In the genomic region with DNA sequence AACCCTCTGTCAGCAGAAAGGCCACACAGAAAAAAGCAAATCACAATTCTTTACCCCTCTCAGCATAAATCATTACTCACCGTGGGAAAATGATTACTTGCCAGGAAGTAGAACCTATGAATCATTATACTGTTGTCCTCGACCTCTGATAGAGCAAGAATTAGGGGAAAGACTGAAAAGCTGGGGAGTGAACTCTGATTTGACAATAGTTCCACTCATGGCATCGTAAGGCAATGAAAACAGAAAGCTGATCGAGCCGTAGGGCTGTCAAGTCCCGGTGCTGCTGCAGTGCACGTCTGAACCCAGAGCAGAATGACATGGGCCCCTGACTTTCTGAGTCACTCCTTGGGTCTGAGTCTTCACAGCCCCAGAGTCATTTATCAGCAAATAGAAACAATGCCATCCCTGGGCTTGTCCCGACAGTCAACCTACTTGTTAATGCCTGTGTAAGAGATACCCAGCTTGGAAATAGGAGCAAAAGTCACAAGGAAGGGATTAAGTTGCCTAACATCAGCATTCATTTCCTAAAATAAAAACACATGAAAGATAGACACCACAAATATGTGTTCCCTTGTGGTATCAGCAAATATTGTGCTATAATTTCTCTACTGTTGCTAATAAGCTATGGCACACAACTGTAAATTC, we compare ENCODE assay signal across 1 cellular context.
TF ChIP-seq lines count a peak whose summit lies in the region.

No MANE protein-coding gene starts in this region.

TF ChIP-seq in GM12878, 131 proteins besides CTCF, POLR2A, EP300 and RAD21 (continued from another document and continues in another):
- TF ChIP-seq, protein P1, sequence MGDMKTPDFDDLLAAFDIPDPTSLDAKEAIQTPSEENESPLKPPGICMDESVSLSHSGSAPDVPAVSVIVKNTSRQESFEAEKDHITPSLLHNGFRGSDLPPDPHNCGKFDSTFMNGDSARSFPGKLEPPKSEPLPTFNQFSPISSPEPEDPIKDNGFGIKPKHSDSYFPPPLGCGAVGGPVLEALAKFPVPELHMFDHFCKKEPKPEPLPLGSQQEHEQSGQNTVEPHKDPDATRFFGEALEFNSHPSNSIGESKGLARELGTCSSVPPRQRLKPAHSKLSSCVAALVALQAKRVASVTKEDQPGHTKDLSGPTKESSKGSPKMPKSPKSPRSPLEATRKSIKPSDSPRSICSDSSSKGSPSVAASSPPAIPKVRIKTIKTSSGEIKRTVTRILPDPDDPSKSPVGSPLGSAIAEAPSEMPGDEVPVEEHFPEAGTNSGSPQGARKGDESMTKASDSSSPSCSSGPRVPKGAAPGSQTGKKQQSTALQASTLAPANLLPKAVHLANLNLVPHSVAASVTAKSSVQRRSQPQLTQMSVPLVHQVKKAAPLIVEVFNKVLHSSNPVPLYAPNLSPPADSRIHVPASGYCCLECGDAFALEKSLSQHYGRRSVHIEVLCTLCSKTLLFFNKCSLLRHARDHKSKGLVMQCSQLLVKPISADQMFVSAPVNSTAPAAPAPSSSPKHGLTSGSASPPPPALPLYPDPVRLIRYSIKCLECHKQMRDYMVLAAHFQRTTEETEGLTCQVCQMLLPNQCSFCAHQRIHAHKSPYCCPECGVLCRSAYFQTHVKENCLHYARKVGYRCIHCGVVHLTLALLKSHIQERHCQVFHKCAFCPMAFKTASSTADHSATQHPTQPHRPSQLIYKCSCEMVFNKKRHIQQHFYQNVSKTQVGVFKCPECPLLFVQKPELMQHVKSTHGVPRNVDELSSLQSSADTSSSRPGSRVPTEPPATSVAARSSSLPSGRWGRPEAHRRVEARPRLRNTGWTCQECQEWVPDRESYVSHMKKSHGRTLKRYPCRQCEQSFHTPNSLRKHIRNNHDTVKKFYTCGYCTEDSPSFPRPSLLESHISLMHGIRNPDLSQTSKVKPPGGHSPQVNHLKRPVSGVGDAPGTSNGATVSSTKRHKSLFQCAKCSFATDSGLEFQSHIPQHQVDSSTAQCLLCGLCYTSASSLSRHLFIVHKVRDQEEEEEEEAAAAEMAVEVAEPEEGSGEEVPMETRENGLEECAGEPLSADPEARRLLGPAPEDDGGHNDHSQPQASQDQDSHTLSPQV (IDR thresholded peaks at IDR 0.05): peak; percentile 36; the same call in 1 of the 2 replicates
- no peak for TF ChIP-seq TCF7 (IDR thresholded peaks at IDR 0.05; ENCODE audit: borderline replicate concordance)
- TF ChIP-seq BHLHE40 (IDR thresholded peaks at IDR 0.05; ENCODE audit: borderline replicate concordance in 1 of 2, low read depth in 2 of 2, low read length in 1 of 2): peak; percentile 38 to 43; a peak in 2 of 4 replicates
- peak; percentile 44 for TF ChIP-seq NFIC (IDR thresholded peaks at IDR 0.05; ENCODE audit: low read depth, low read length)
- TF ChIP-seq, protein P2, sequence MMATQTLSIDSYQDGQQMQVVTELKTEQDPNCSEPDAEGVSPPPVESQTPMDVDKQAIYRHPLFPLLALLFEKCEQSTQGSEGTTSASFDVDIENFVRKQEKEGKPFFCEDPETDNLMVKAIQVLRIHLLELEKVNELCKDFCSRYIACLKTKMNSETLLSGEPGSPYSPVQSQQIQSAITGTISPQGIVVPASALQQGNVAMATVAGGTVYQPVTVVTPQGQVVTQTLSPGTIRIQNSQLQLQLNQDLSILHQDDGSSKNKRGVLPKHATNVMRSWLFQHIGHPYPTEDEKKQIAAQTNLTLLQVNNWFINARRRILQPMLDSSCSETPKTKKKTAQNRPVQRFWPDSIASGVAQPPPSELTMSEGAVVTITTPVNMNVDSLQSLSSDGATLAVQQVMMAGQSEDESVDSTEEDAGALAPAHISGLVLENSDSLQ (IDR thresholded peaks at IDR 0.05): peak; percentile 78
- TF ChIP-seq, protein P3, sequence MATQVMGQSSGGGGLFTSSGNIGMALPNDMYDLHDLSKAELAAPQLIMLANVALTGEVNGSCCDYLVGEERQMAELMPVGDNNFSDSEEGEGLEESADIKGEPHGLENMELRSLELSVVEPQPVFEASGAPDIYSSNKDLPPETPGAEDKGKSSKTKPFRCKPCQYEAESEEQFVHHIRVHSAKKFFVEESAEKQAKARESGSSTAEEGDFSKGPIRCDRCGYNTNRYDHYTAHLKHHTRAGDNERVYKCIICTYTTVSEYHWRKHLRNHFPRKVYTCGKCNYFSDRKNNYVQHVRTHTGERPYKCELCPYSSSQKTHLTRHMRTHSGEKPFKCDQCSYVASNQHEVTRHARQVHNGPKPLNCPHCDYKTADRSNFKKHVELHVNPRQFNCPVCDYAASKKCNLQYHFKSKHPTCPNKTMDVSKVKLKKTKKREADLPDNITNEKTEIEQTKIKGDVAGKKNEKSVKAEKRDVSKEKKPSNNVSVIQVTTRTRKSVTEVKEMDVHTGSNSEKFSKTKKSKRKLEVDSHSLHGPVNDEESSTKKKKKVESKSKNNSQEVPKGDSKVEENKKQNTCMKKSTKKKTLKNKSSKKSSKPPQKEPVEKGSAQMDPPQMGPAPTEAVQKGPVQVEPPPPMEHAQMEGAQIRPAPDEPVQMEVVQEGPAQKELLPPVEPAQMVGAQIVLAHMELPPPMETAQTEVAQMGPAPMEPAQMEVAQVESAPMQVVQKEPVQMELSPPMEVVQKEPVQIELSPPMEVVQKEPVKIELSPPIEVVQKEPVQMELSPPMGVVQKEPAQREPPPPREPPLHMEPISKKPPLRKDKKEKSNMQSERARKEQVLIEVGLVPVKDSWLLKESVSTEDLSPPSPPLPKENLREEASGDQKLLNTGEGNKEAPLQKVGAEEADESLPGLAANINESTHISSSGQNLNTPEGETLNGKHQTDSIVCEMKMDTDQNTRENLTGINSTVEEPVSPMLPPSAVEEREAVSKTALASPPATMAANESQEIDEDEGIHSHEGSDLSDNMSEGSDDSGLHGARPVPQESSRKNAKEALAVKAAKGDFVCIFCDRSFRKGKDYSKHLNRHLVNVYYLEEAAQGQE (IDR thresholded peaks at IDR 0.05; ENCODE audit: low read depth, low read length): peak; percentile 8; the same call in 1 of the 2 replicates
- TF ChIP-seq MEF2B (IDR thresholded peaks at IDR 0.05; ENCODE audit: partially characterized antibody, poor library complexity, severe bottlenecking): peak; percentile 38
- TF ChIP-seq, protein P4, sequence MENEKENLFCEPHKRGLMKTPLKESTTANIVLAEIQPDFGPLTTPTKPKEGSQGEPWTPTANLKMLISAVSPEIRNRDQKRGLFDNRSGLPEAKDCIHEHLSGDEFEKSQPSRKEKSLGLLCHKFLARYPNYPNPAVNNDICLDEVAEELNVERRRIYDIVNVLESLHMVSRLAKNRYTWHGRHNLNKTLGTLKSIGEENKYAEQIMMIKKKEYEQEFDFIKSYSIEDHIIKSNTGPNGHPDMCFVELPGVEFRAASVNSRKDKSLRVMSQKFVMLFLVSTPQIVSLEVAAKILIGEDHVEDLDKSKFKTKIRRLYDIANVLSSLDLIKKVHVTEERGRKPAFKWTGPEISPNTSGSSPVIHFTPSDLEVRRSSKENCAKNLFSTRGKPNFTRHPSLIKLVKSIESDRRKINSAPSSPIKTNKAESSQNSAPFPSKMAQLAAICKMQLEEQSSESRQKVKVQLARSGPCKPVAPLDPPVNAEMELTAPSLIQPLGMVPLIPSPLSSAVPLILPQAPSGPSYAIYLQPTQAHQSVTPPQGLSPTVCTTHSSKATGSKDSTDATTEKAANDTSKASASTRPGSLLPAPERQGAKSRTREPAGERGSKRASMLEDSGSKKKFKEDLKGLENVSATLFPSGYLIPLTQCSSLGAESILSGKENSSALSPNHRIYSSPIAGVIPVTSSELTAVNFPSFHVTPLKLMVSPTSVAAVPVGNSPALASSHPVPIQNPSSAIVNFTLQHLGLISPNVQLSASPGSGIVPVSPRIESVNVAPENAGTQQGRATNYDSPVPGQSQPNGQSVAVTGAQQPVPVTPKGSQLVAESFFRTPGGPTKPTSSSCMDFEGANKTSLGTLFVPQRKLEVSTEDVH (IDR thresholded peaks at IDR 0.05; ENCODE audit: low read depth, partially characterized antibody): no peak
- peak; percentile 41; the same call in 1 of the 2 replicates for TF ChIP-seq BACH1 (IDR thresholded peaks at IDR 0.05; ENCODE audit: borderline replicate concordance)
- TF ChIP-seq, protein P5, sequence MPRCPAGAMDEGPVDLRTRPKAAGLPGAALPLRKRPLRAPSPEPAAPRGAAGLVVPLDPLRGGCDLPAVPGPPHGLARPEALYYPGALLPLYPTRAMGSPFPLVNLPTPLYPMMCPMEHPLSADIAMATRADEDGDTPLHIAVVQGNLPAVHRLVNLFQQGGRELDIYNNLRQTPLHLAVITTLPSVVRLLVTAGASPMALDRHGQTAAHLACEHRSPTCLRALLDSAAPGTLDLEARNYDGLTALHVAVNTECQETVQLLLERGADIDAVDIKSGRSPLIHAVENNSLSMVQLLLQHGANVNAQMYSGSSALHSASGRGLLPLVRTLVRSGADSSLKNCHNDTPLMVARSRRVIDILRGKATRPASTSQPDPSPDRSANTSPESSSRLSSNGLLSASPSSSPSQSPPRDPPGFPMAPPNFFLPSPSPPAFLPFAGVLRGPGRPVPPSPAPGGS (IDR thresholded peaks at IDR 0.05; ENCODE audit: borderline replicate concordance, insufficient read depth, low read depth, low read length, poor library complexity, severe bottlenecking): peak; percentile 37
- TF ChIP-seq ATF7 (IDR thresholded peaks at IDR 0.05; ENCODE audit: low read depth): peak; percentile 67
- TF ChIP-seq RBBP5 (conservative IDR thresholded peaks at IDR 0.05): no peak
- TF ChIP-seq, protein P6, sequence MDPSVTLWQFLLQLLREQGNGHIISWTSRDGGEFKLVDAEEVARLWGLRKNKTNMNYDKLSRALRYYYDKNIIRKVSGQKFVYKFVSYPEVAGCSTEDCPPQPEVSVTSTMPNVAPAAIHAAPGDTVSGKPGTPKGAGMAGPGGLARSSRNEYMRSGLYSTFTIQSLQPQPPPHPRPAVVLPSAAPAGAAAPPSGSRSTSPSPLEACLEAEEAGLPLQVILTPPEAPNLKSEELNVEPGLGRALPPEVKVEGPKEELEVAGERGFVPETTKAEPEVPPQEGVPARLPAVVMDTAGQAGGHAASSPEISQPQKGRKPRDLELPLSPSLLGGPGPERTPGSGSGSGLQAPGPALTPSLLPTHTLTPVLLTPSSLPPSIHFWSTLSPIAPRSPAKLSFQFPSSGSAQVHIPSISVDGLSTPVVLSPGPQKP (IDR thresholded peaks at IDR 0.05; ENCODE audit: low read depth, low read length): no peak
- peak; percentile 54 for TF ChIP-seq IKZF1 (conservative IDR thresholded peaks at IDR 0.05)
- TF ChIP-seq, protein P7, sequence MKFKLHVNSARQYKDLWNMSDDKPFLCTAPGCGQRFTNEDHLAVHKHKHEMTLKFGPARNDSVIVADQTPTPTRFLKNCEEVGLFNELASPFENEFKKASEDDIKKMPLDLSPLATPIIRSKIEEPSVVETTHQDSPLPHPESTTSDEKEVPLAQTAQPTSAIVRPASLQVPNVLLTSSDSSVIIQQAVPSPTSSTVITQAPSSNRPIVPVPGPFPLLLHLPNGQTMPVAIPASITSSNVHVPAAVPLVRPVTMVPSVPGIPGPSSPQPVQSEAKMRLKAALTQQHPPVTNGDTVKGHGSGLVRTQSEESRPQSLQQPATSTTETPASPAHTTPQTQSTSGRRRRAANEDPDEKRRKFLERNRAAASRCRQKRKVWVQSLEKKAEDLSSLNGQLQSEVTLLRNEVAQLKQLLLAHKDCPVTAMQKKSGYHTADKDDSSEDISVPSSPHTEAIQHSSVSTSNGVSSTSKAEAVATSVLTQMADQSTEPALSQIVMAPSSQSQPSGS (IDR thresholded peaks at IDR 0.05; ENCODE audit: low read length): peak; percentile 88
- TF ChIP-seq DPF2 (IDR thresholded peaks at IDR 0.05): no peak
- no peak for TF ChIP-seq WRNIP1 (IDR thresholded peaks at IDR 0.05; ENCODE audit: borderline replicate concordance, low read depth, low read length)
- TF ChIP-seq IKZF2 (IDR thresholded peaks at IDR 0.05): peak; percentile 37 to 72
- peak; percentile 83 for TF ChIP-seq TAF1 (IDR thresholded peaks at IDR 0.05; ENCODE audit: borderline replicate concordance, low read depth, low read length)
- TF ChIP-seq, protein P8, sequence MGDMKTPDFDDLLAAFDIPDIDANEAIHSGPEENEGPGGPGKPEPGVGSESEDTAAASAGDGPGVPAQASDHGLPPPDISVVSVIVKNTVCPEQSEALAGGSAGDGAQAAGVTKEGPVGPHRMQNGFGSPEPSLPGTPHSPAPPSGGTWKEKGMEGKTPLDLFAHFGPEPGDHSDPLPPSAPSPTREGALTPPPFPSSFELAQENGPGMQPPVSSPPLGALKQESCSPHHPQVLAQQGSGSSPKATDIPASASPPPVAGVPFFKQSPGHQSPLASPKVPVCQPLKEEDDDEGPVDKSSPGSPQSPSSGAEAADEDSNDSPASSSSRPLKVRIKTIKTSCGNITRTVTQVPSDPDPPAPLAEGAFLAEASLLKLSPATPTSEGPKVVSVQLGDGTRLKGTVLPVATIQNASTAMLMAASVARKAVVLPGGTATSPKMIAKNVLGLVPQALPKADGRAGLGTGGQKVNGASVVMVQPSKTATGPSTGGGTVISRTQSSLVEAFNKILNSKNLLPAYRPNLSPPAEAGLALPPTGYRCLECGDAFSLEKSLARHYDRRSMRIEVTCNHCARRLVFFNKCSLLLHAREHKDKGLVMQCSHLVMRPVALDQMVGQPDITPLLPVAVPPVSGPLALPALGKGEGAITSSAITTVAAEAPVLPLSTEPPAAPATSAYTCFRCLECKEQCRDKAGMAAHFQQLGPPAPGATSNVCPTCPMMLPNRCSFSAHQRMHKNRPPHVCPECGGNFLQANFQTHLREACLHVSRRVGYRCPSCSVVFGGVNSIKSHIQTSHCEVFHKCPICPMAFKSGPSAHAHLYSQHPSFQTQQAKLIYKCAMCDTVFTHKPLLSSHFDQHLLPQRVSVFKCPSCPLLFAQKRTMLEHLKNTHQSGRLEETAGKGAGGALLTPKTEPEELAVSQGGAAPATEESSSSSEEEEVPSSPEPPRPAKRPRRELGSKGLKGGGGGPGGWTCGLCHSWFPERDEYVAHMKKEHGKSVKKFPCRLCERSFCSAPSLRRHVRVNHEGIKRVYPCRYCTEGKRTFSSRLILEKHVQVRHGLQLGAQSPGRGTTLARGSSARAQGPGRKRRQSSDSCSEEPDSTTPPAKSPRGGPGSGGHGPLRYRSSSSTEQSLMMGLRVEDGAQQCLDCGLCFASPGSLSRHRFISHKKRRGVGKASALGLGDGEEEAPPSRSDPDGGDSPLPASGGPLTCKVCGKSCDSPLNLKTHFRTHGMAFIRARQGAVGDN (IDR thresholded peaks at IDR 0.05): peak; percentile 93
- no peak for TF ChIP-seq PAX8 (IDR thresholded peaks at IDR 0.05)
- TF ChIP-seq HCFC1 (IDR thresholded peaks at IDR 0.05; ENCODE audit: low read length): no peak
- TF ChIP-seq, protein P9, sequence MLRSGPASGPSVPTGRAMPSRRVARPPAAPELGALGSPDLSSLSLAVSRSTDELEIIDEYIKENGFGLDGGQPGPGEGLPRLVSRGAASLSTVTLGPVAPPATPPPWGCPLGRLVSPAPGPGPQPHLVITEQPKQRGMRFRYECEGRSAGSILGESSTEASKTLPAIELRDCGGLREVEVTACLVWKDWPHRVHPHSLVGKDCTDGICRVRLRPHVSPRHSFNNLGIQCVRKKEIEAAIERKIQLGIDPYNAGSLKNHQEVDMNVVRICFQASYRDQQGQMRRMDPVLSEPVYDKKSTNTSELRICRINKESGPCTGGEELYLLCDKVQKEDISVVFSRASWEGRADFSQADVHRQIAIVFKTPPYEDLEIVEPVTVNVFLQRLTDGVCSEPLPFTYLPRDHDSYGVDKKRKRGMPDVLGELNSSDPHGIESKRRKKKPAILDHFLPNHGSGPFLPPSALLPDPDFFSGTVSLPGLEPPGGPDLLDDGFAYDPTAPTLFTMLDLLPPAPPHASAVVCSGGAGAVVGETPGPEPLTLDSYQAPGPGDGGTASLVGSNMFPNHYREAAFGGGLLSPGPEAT (IDR thresholded peaks at IDR 0.05; ENCODE audit: low read depth): peak; percentile 58; the same call in 1 of the 2 replicates
- peak; percentile 59; the same call in 1 of the 2 replicates for TF ChIP-seq CBFB (IDR thresholded peaks at IDR 0.05; ENCODE audit: low read depth)
- no peak for TF ChIP-seq MYC (IDR thresholded peaks at IDR 0.05; ENCODE audit: insufficient read depth, insufficient read length, insufficient replicate concordance, low read length, severe bottlenecking)
- peak; percentile 59 for TF ChIP-seq YY1 (IDR thresholded peaks at IDR 0.05; ENCODE audit: low read depth, low read length)
- TF ChIP-seq SREBF1 (IDR thresholded peaks at IDR 0.05; ENCODE audit: low read length): no peak
